In genomic region chr1:72369358-72369757, GRCh38 we compare ENCODE assay signal across 22 cellular contexts.
"Had no signal": no experiment of that assay in that cellular context is flagged by ENCODE, and none has a peak within 500 bp of the region (broad histone marks: within the 10 kb centered on the region; RNA-seq: fewer than 3 reads in every experiment).

No MANE protein-coding gene starts in this region.

- H3K9me3 Mint-ChIP-seq: nephron progenitor cell had no signal

- FAIRE-seq: endometrium had no signal

- H3K27ac ChIP-seq: epithelial cell of prostate, esophagus muscularis mucosa, gastroesophageal sphincter, sigmoid colon, skin epidermis, testis, tibial nerve, upper lobe of right lung, vagina had no signal

- H3K4me3 Mint-ChIP-seq: naive thymus-derived CD4-positive, alpha-beta T cell; nephron progenitor cell; stimulated activated naive B cell treated with anti-CD40 and anti-IgM and Interleukin-4, amounts not matched to agents 10 μg/mL and 1 μg/mL and 100 μg/mL, for 72 hours; stimulated activated naive CD8-positive, alpha-beta T cell treated with anti-CD3 and anti-CD28 coated beads, Interleukin-15, amount 100 ng/mL, for 72 hours had no signal

- H3K4me1 Mint-ChIP-seq: nephron progenitor cell had no signal

- ATAC-seq: gastroesophageal sphincter; left lobe of liver; naive thymus-derived CD4-positive, alpha-beta T cell; stimulated activated naive B cell treated with anti-CD40 and anti-IgM and Interleukin-4, amounts not matched to agents 10 μg/mL and 1 μg/mL and 100 μg/mL, for 72 hours; stimulated activated naive CD8-positive, alpha-beta T cell treated with anti-CD3 and anti-CD28 coated beads, Interleukin-15, amount 100 ng/mL, for 72 hours; upper lobe of right lung had no signal

- H3K27me3 ChIP-seq: esophagus muscularis mucosa, gastroesophageal sphincter, sigmoid colon, testis, tibial nerve, upper lobe of right lung, vagina had no signal

- H3K4me1 ChIP-seq: esophagus muscularis mucosa, gastroesophageal sphincter, sigmoid colon, testis, tibial nerve, vagina had no signal

- H3K27me3 Mint-ChIP-seq: naive thymus-derived CD4-positive, alpha-beta T cell; stimulated activated naive B cell treated with anti-CD40 and anti-IgM and Interleukin-4, amounts not matched to agents 10 μg/mL and 1 μg/mL and 100 μg/mL, for 72 hours had no signal

- H3K4me3 ChIP-seq: esophagus muscularis mucosa, gastroesophageal sphincter, sigmoid colon, skin epidermis, testis, tibial nerve, upper lobe of right lung, vagina had no signal

- H3K9me3 ChIP-seq: esophagus muscularis mucosa, gastroesophageal sphincter, sigmoid colon, testis, tibial nerve, upper lobe of right lung, vagina had no signal

- DNase-seq: effector memory CD4-positive, alpha-beta T cell; foreskin fibroblast; glutamatergic neuron; islet precursor cell; mammary epithelial cell; naive thymus-derived CD4-positive, alpha-beta T cell; nephron progenitor cell; sigmoid colon; stimulated activated CD4-positive, alpha-beta T cell treated with anti-CD3 and anti-CD28 coated beads, Interleukin-2, amount 100 ng/mL, for 24 hours; stimulated activated CD4-positive, alpha-beta T cell treated with anti-CD3 and anti-CD28 coated beads, Interleukin-4, amount 100 ng/mL, for 4 hours; stimulated activated naive B cell treated with anti-CD40 and anti-IgM and Interleukin-4, amounts not matched to agents 10 μg/mL and 1 μg/mL and 100 μg/mL, for 72 hours; stimulated activated naive CD8-positive, alpha-beta T cell treated with anti-CD3 and anti-CD28 coated beads, Interleukin-15, amount 100 ng/mL, for 72 hours; testis; upper lobe of right lung had no signal

- H3K27ac Mint-ChIP-seq: naive thymus-derived CD4-positive, alpha-beta T cell; nephron progenitor cell; stimulated activated naive B cell treated with anti-CD40 and anti-IgM and Interleukin-4, amounts not matched to agents 10 μg/mL and 1 μg/mL and 100 μg/mL, for 72 hours; stimulated activated naive CD8-positive, alpha-beta T cell treated with anti-CD3 and anti-CD28 coated beads, Interleukin-15, amount 100 ng/mL, for 72 hours had no signal

- H3K36me3 ChIP-seq: esophagus muscularis mucosa, gastroesophageal sphincter, sigmoid colon, tibial nerve, upper lobe of right lung, vagina had no signal

- H3K36me3 Mint-ChIP-seq: stimulated activated naive B cell treated with anti-CD40 and anti-IgM and Interleukin-4, amounts not matched to agents 10 μg/mL and 1 μg/mL and 100 μg/mL, for 72 hours had no signal
